In the genomic region with DNA sequence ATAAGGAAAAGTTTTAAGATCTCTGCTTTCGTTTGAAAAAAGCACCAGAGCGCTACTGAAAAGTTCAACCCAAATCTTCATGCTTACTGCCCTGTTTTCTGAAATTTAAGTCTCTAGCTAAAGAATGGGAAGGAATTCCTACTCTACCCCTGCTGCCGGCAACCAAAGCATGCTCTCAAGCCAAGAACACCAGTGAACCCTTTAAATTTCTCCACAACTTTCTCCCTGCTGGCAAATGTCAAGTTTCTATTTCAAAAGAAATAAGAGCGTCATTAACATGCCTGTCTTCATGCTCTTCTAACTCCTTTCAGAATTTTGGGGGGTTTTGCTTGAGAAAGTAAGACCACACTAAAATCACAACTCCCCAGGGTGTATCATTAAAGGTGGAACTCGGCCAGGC, we compare ENCODE assay signal across 23 cellular contexts. TPM values are rescaled to one million over a fixed set of nuclear protein-coding genes. Genes with fewer than 3 reads are reported as not detected.
A peak's percentile ranks its signal among the peaks of the same experiment; 100 is the strongest.
DNase-seq lines count a peak whose midpoint lies in the region; ATAC-seq and TF ChIP-seq lines count a peak whose summit lies in the region.
"Had no signal": no experiment of that assay in that cellular context is flagged by ENCODE, and none has a peak within 500 bp of the region (broad histone marks: within the 10 kb centered on the region; RNA-seq: fewer than 3 reads in every experiment).

No MANE protein-coding gene starts in this region.

- intact Hi-C loops in esophagus squamous epithelium (cut with DNase I), result no loop called here

- no peaks in the 10 kb centered on the region for H3K27me3 ChIP-seq in thoracic aorta (replicated peaks; ENCODE audit: insufficient read depth)
- no peaks in the 10 kb centered on the region for H3K27me3 ChIP-seq in upper lobe of left lung
- peaks cover 0 to 9% (median 0%) of the 10 kb centered on the region in 4 donors for H3K27me3 ChIP-seq in esophagus squamous epithelium
- H3K27me3 ChIP-seq: BE2C, BLaER1 had no signal

- H3K36me3 ChIP-seq in thoracic aorta (no peaks in the 10 kb centered on the region), upper lobe of left lung (no peaks in the 10 kb centered on the region), esophagus squamous epithelium (no peaks in the 10 kb centered on the region)
- H3K36me3 ChIP-seq: BE2C, BLaER1 had no signal

- H3K4me1 ChIP-seq in thoracic aorta (ENCODE audit: control insufficient read depth in 1 of 2, low read depth in 2 of 2), result no peaks in the 10 kb centered on the region
- H3K4me1 ChIP-seq in upper lobe of left lung, result no peaks in the 10 kb centered on the region
- no peaks in the 10 kb centered on the region for H3K4me1 ChIP-seq in esophagus squamous epithelium
- H3K4me1 ChIP-seq: BE2C had no signal

- H3K4me3 ChIP-seq in thoracic aorta (peak overlapping the region; percentile 41), upper lobe of left lung (no peak overlapping the region), esophagus squamous epithelium (no peak overlapping the region)
- H3K4me3 ChIP-seq: BLaER1, GM12878 had no signal

- 78 to 84% methylated on average over 5 of the region's 5 CpGs for WGBS in upper lobe of left lung, 2 donors
- WGBS in esophagus squamous epithelium, 2 donors, result 64 to 69% methylated on average over 5 of the region's 5 CpGs

- no peaks in the 10 kb centered on the region for H3K9me3 ChIP-seq in thoracic aorta
- no peaks in the 10 kb centered on the region for H3K9me3 ChIP-seq in upper lobe of left lung
- no peaks in the 10 kb centered on the region for H3K9me3 ChIP-seq in esophagus squamous epithelium
- H3K9me3 ChIP-seq: BE2C, BLaER1 had no signal

- no peak for TF ChIP-seq CTCF in thoracic aorta (IDR thresholded peaks at IDR 0.05)
- TF ChIP-seq CTCF in upper lobe of left lung (IDR thresholded peaks at IDR 0.05), result no peak
- no peak for TF ChIP-seq CTCF in esophagus squamous epithelium (IDR thresholded peaks at IDR 0.05)

- TF ChIP-seq EP300 in upper lobe of left lung (IDR thresholded peaks at IDR 0.05), result no peak

- DNase-seq in left kidney (ENCODE audit: low read depth, low spot score) (peak; percentile 75), thoracic aorta (ENCODE audit: low spot score) (no peak), upper lobe of left lung (no peak), esophagus squamous epithelium (lab: John Stamatoyannopoulos, UW) (no peak), iPS-NIHi7 (ENCODE audit: extremely low spot score) (no peak)
- DNase-seq: 8988T; ACHN; BE2C; C1 segment of cervical spinal cord; CD4-positive, alpha-beta memory T cell; CD4-positive, CD25-positive, alpha-beta regulatory T cell; CD8-positive, alpha-beta memory T cell; COR-L47; DMS 273 treated with DMSO at 0.1 percent for 48 hours; DMS153; DMS53; DMS79; DND-41; EL; GDM1 had no signal

- H3K27ac ChIP-seq in thoracic aorta (no peak overlapping the region), upper lobe of left lung (no peak overlapping the region), esophagus squamous epithelium (no peak overlapping the region)
- H3K27ac ChIP-seq: BLaER1 had no signal

- ATAC-seq in thoracic aorta (ENCODE audit: insufficient number of reproducible peaks, low FRiP score, low read depth), result no peak
- ATAC-seq in upper lobe of left lung (ENCODE audit: low FRiP score in 2 of 2), result no peak
- ATAC-seq: GM12878 had no signal

- no peak for TF ChIP-seq POLR2A in upper lobe of left lung (IDR thresholded peaks at IDR 0.05)
- TF ChIP-seq POLR2A in esophagus squamous epithelium (IDR thresholded peaks at IDR 0.05), result no peak

RNA-seq across cellular contexts. Expression of a gene that starts 6.8 kb away (rescaled TPM):
- 10 to 100 TPM in 1 of 2 donors, 1 to 10 TPM in 1; 9.7 to 80.1 TPM for total RNA-seq in thoracic aorta
- 10 to 100 TPM; 13.6 to 62.4 (median 42.1) TPM for total RNA-seq in upper lobe of left lung
- 10 to 100 TPM in 3 of 4 donors, 1 to 10 TPM in 1; 7.1 to 28.2 (median 13.0) TPM for total RNA-seq in esophagus squamous epithelium
- total RNA-seq: G401 had no signal
